1 cellular context compared by ENCODE assay signal in the genomic region with DNA sequence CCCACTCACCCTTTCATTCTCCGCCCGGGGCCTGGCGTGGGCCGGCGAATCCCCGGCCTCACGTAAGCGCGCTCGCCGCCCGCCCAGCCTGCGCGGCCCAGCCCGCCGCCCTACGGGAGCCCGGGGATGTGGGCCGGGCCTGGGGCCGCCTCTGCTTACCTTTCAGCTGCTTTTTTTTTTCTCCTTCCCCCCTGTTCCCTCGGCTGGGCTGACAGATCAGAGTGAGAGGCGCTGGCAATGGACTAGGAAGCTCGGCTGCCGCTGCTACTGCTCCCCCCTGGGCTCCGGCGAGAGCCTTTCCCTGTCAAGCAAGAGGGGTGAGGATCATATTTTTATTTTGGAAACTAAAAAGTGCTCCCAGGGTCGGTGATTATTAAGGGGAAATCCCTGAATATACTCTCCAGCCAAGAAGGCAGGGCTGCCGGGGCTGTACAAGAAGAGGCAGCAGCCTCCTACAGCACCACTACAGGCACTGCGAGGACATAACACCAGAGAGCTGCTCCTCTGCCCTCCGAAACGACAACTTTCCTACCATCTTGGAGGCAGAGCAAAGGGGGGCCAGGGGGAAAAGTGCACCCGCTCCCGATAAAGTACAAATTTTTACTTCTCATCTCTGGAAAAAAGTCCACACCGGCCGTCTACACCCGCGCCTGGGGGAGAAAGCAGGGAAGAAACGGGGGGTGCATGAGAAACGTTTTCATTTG.
A peak's percentile ranks its signal among the peaks of the same experiment; 100 is the strongest.
TF ChIP-seq lines count a peak whose summit lies in the region.

Gene INO80D (minus strand): TSS at position 433 of the 704 bp plus-strand sequence. CDS start 23,158 bp downstream, outside the sequence.

TF ChIP-seq in K562, 482 proteins besides CTCF, POLR2A, EP300 and RAD21 (continued from another document and continues in another):
- TF ChIP-seq AFF4 (CRISPR knock-in tag; IDR thresholded peaks at IDR 0.05) (peak; percentile 35; the same call in 1 of the 2 replicates), CCNT2 (IDR thresholded peaks at IDR 0.05; ENCODE audit: borderline replicate concordance, extremely low read depth, insufficient read length, low read depth, low read length) (peak; percentile 19), ZBTB1 (CRISPR knock-in tag; IDR thresholded peaks at IDR 0.05; ENCODE audit: borderline replicate concordance, low read depth) (no peak), ATF2 (CRISPR knock-in tag; IDR thresholded peaks at IDR 0.05) (no peak), TAF1 (IDR thresholded peaks at IDR 0.05; ENCODE audit: control insufficient read depth, extremely low read depth, insufficient read depth, low read length, severe bottlenecking) (peak; percentile 67), RB1 (IDR thresholded peaks at IDR 0.05; ENCODE audit: low read depth) (peak; percentile 46; the same call in 1 of the 2 replicates), SRF (CRISPR knock-in tag; IDR thresholded peaks at IDR 0.05) (peak in 1 of 2 experiments; percentile 87; a peak in 1 of 4 replicates), PCBP1 (IDR thresholded peaks at IDR 0.05; ENCODE audit: low read depth, low read length, poor library complexity, severe bottlenecking) (peak; percentile 29), ZNF384 (IDR thresholded peaks at IDR 0.05; ENCODE audit: low read depth, low read length) (peak; percentile 77), BRD9 (IDR thresholded peaks at IDR 0.05; ENCODE audit: low read depth, partially characterized antibody) (peak; percentile 63), ARID4B (CRISPR knock-in tag; IDR thresholded peaks at IDR 0.05) (peak; percentile 62), ZFX (CRISPR knock-in tag; IDR thresholded peaks at IDR 0.05) (peak; percentile 98), BRD4 (IDR thresholded peaks at IDR 0.05) (peak; percentile 81; the same call in 1 of the 2 replicates), PHF8 (IDR thresholded peaks at IDR 0.05; ENCODE audit: borderline replicate concordance, low read length) (peak; percentile 81; the same call in 1 of the 2 replicates), TRIM28 (IDR thresholded peaks at IDR 0.05) (0 out of 2 replicates have a peak, but pooled peaks have one; percentile 37), FOXK2 (conservative IDR thresholded peaks at IDR 0.05 in 1 of 2, IDR thresholded peaks at IDR 0.05 in 1 of 2; ENCODE audit: low read depth in 2 of 2) (no peak), KLF10 (CRISPR knock-in tag; IDR thresholded peaks at IDR 0.05) (no peak), MAZ (CRISPR knock-in tag; conservative IDR thresholded peaks at IDR 0.05 in 1 of 2, IDR thresholded peaks at IDR 0.05 in 1 of 2) (no peak), SIN3A (IDR thresholded peaks at IDR 0.05; ENCODE audit: borderline replicate concordance in 2 of 2, control insufficient read depth in 1 of 2, low read depth in 2 of 2, low read length in 2 of 2) (peak in 1 of 2 experiments; percentile 47; a peak in 2 of 4 replicates), ATF7 (IDR thresholded peaks at IDR 0.05) (peak; percentile 23; the same call in 1 of the 2 replicates), HMGXB4 (CRISPR knock-in tag; IDR thresholded peaks at IDR 0.05) (peak; percentile 98), POLR2B (IDR thresholded peaks at IDR 0.05; ENCODE audit: low read depth, partially characterized antibody) (peak; percentile 56), TBP (optimal IDR thresholded peaks at IDR 0.05; ENCODE audit: low read depth, low read length) (peak; percentile 64), MBD2 (IDR thresholded peaks at IDR 0.05; ENCODE audit: borderline replicate concordance, low read depth) (peak; percentile 18; the same call in 1 of the 2 replicates), SRSF7 (optimal IDR thresholded peaks at IDR 0.05; ENCODE audit: low read depth, low read length) (no peak), VEZF1 (CRISPR knock-in tag; IDR thresholded peaks at IDR 0.05) (peak; percentile 87)
- TF ChIP-seq, protein P1, sequence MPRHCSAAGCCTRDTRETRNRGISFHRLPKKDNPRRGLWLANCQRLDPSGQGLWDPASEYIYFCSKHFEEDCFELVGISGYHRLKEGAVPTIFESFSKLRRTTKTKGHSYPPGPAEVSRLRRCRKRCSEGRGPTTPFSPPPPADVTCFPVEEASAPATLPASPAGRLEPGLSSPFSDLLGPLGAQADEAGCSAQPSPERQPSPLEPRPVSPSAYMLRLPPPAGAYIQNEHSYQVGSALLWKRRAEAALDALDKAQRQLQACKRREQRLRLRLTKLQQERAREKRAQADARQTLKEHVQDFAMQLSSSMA (CRISPR knock-in tag; IDR thresholded peaks at IDR 0.05) = no peak
- TF ChIP-seq, protein P2, sequence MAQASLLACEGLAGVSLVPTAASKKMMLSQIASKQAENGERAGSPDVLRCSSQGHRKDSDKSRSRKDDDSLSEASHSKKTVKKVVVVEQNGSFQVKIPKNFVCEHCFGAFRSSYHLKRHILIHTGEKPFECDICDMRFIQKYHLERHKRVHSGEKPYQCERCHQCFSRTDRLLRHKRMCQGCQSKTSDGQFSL (CRISPR knock-in tag; IDR thresholded peaks at IDR 0.05) = peak; percentile 89
- TF ChIP-seq, protein P2 (tag; IDR thresholded peaks at IDR 0.05) = peak in 1 of 2 experiments; percentile 78; a peak in 2 of 4 replicates
- TF ChIP-seq, protein P3, sequence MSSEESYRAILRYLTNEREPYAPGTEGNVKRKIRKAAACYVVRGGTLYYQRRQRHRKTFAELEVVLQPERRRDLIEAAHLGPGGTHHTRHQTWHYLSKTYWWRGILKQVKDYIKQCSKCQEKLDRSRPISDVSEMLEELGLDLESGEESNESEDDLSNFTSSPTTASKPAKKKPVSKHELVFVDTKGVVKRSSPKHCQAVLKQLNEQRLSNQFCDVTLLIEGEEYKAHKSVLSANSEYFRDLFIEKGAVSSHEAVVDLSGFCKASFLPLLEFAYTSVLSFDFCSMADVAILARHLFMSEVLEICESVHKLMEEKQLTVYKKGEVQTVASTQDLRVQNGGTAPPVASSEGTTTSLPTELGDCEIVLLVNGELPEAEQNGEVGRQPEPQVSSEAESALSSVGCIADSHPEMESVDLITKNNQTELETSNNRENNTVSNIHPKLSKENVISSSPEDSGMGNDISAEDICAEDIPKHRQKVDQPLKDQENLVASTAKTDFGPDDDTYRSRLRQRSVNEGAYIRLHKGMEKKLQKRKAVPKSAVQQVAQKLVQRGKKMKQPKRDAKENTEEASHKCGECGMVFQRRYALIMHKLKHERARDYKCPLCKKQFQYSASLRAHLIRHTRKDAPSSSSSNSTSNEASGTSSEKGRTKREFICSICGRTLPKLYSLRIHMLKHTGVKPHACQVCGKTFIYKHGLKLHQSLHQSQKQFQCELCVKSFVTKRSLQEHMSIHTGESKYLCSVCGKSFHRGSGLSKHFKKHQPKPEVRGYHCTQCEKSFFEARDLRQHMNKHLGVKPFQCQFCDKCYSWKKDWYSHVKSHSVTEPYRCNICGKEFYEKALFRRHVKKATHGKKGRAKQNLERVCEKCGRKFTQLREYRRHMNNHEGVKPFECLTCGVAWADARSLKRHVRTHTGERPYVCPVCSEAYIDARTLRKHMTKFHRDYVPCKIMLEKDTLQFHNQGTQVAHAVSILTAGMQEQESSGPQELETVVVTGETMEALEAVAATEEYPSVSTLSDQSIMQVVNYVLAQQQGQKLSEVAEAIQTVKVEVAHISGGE (CRISPR knock-in tag; IDR thresholded peaks at IDR 0.05) = no peak
- TF ChIP-seq, protein P4, sequence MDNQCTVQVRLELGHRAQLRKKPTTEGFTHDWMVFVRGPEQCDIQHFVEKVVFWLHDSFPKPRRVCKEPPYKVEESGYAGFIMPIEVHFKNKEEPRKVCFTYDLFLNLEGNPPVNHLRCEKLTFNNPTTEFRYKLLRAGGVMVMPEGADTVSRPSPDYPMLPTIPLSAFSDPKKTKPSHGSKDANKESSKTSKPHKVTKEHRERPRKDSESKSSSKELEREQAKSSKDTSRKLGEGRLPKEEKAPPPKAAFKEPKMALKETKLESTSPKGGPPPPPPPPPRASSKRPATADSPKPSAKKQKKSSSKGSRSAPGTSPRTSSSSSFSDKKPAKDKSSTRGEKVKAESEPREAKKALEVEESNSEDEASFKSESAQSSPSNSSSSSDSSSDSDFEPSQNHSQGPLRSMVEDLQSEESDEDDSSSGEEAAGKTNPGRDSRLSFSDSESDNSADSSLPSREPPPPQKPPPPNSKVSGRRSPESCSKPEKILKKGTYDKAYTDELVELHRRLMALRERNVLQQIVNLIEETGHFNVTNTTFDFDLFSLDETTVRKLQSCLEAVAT (IDR thresholded peaks at IDR 0.05) = peak; percentile 9 to 12; a peak in 1 of 4 replicates
